2 cellular contexts compared by ENCODE assay signal in genomic region chr19:35027851-35028599, GRCh38.
TF ChIP-seq lines count a peak whose summit lies in the region.

No MANE protein-coding gene starts in this region.

TF ChIP-seq in HEK293, 187 proteins besides CTCF, POLR2A, EP300 and RAD21 (continued from another document and continues in another):
- TF ChIP-seq PATZ1 (tag by site-specific recombination; IDR thresholded peaks at IDR 0.05) (0 out of 2 replicates have a peak, but pooled peaks have one; percentile 9), AEBP2 (tag by site-specific recombination; IDR thresholded peaks at IDR 0.05; ENCODE audit: borderline replicate concordance) (no peak), ZNF112 (tag by site-specific recombination; IDR thresholded peaks at IDR 0.05) (no peak), REPIN1 (tag by site-specific recombination; IDR thresholded peaks at IDR 0.05; ENCODE audit: low read depth) (no peak), ZNF394 (tag by site-specific recombination; IDR thresholded peaks at IDR 0.05; ENCODE audit: borderline replicate concordance) (no peak), ZBTB44 (tag by site-specific recombination; IDR thresholded peaks at IDR 0.05) (no peak), ZBTB49 (tag by site-specific recombination; IDR thresholded peaks at IDR 0.05; ENCODE audit: low read depth) (no peak), TSHZ1 (tag by site-specific recombination; IDR thresholded peaks at IDR 0.05; ENCODE audit: borderline replicate concordance) (no peak), ZBTB26 (tag by site-specific recombination; optimal IDR thresholded peaks at IDR 0.05) (no peak), ZNF341 (tag by site-specific recombination; IDR thresholded peaks at IDR 0.05; ENCODE audit: low read depth) (peak; percentile 75), ZNF707 (tag by site-specific recombination; IDR thresholded peaks at IDR 0.05) (no peak)

TF ChIP-seq in K562, 482 proteins besides CTCF, POLR2A, EP300 and RAD21 (continued from another document):
- TF ChIP-seq MBD1 (CRISPR knock-in tag; IDR thresholded peaks at IDR 0.05) (no peak), TAF7 (tag; IDR thresholded peaks at IDR 0.05) (no peak), MYNN (IDR thresholded peaks at IDR 0.05) (no peak), MYNN (CRISPR knock-in tag; IDR thresholded peaks at IDR 0.05) (no peak), FOXM1 (IDR thresholded peaks at IDR 0.05; ENCODE audit: low read depth) (no peak), FOXM1 (CRISPR knock-in tag; IDR thresholded peaks at IDR 0.05; ENCODE audit: low read depth) (no peak), SMARCE1 (IDR thresholded peaks at IDR 0.05) (no peak)
TF ChIP-seq in K562: peak in this region for 7.
